21 cellular contexts compared by ENCODE assay signal in the genomic region with DNA sequence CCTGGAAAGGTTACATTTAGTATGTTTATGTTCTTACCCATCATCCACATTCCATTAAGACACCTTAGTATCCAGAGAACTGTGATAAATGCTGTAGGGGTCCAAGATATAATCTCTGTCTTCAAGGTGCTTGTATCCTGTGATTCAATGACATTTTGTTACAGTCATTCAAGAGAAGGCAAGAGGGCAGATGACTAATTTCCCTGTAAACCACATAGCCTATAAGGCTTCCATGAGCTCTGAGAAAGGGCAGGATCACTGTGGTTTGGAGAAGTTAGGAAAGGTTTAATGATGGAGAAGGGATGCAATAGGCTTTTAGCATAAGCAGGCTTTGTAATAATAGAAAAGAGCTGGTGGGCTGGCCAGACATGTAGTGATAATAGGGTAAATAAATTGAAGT. TPM values are rescaled to one million over a fixed set of nuclear protein-coding genes. Genes with fewer than 3 reads are reported as not detected.
A peak's percentile ranks its signal among the peaks of the same experiment; 100 is the strongest.
DNase-seq lines count a peak whose midpoint lies in the region; ATAC-seq, FAIRE-seq and TF ChIP-seq lines count a peak whose summit lies in the region.
"Had no signal": no experiment of that assay in that cellular context is flagged by ENCODE, and none has a peak within 500 bp of the region (broad histone marks: within the 10 kb centered on the region; RNA-seq: fewer than 3 reads in every experiment).

No MANE protein-coding gene starts in this region.

- no peaks in the 10 kb centered on the region for H3K9me3 ChIP-seq in endothelial cell of umbilical vein (replicated peaks; ENCODE audit: control insufficient read depth, insufficient read depth, low read length)
- H3K9me3 ChIP-seq in osteoblast (ENCODE audit: low read depth, low read length): no peaks in the 10 kb centered on the region
- H3K9me3 ChIP-seq: adrenal gland, thoracic aorta had no signal

- H3K79me2 ChIP-seq in endothelial cell of umbilical vein (ENCODE audit: control insufficient read depth, insufficient read depth, low read length) (no peaks in the 10 kb centered on the region), osteoblast (ENCODE audit: insufficient read depth, low read length) (no peaks in the 10 kb centered on the region)

- H3K9me1 ChIP-seq in endothelial cell of umbilical vein (replicated peaks; ENCODE audit: control insufficient read depth, extremely low read depth, insufficient read depth, low read length): no peaks in the 10 kb centered on the region

- POLR2A ChIA-PET in endothelial cell of umbilical vein (lab: Charles Lee): no interaction called here

- H3K27ac Mint-ChIP-seq in effector memory CD8-positive, alpha-beta T cell: no peak overlapping the region
- H3K27ac Mint-ChIP-seq: activated T-cell treated with anti-CD3 and anti-CD28 coated beads, Interleukin-2, amount 50 U/mL, for 72 hours; CD4-positive, CD25-positive, alpha-beta regulatory T cell had no signal

- H4K20me1 ChIP-seq in endothelial cell of umbilical vein (replicated peaks; ENCODE audit: control insufficient read depth, extremely low read depth, insufficient read depth, low read length) (no peaks in the 10 kb centered on the region), osteoblast (ENCODE audit: insufficient read depth, low read length) (peaks cover 3% of the 10 kb centered on the region)

- no peak for TF ChIP-seq CTCF in endothelial cell of umbilical vein (IDR thresholded peaks at IDR 0.05; ENCODE audit: extremely low read depth in 1 of 2, insufficient read depth in 1 of 2, low read depth in 1 of 2, low read length in 2 of 2)
- TF ChIP-seq CTCF in osteoblast (IDR thresholded peaks at IDR 0.05; ENCODE audit: extremely low read depth, low read depth, low read length): no peak

- TF ChIP-seq POLR2A in endothelial cell of umbilical vein (IDR thresholded peaks at IDR 0.05; ENCODE audit: low read depth, low read length): no peak

- H3K27me3 ChIP-seq in endothelial cell of umbilical vein (ENCODE audit: control insufficient read depth in 2 of 2, insufficient read depth in 2 of 2, low read length in 2 of 2): no peaks in the 10 kb centered on the region
- H3K27me3 ChIP-seq in osteoblast (ENCODE audit: insufficient read depth, low read length): no peaks in the 10 kb centered on the region
- H3K27me3 ChIP-seq: adrenal gland had no signal

- no peaks in the 10 kb centered on the region for H3K36me3 Mint-ChIP-seq in effector memory CD8-positive, alpha-beta T cell (ENCODE audit: insufficient read depth)
- H3K36me3 Mint-ChIP-seq: CD4-positive, CD25-positive, alpha-beta regulatory T cell had no signal

- H3K4me3 ChIP-seq in endothelial cell of umbilical vein (replicated peaks in 1 of 3; ENCODE audit: insufficient read depth in 1 of 3, low read depth in 1 of 3, low read length in 3 of 3) (no peak overlapping the region), osteoblast (ENCODE audit: insufficient read depth, low read length) (no peak overlapping the region)
- H3K4me3 ChIP-seq: adrenal gland, dorsolateral prefrontal cortex, thoracic aorta had no signal

- H3K27ac ChIP-seq in endothelial cell of umbilical vein (ENCODE audit: insufficient read depth, low read depth, low read length): no peak overlapping the region
- peak overlapping the region; percentile 63 for H3K27ac ChIP-seq in osteoblast (ENCODE audit: low read depth, low read length)
- H3K27ac ChIP-seq: adrenal gland, dorsolateral prefrontal cortex, HL-60, RWPE1, thoracic aorta had no signal

- BruUV-seq in endothelial cell of umbilical vein (replicated peaks; lab: Mats Ljungman, UMichigan): no TSS peak

- H3K27me3 Mint-ChIP-seq in effector memory CD8-positive, alpha-beta T cell: no peaks in the 10 kb centered on the region
- H3K27me3 Mint-ChIP-seq: CD4-positive, CD25-positive, alpha-beta regulatory T cell had no signal

- no peak for ATAC-seq in effector memory CD8-positive, alpha-beta T cell (replicated peaks)
- ATAC-seq in GM18861 (IDR thresholded peaks at IDR 0.05; ENCODE audit: unreplicated experiment) (no peak), HG03439 (IDR thresholded peaks at IDR 0.05; ENCODE audit: unreplicated experiment) (no peak)
- ATAC-seq: activated T-cell treated with anti-CD3 and anti-CD28 coated beads, Interleukin-2, amount 50 U/mL, for 72 hours; left colon had no signal

- H3K4me2 ChIP-seq in endothelial cell of umbilical vein (ENCODE audit: insufficient read depth, low read length): no peak overlapping the region
- H3K4me2 ChIP-seq in osteoblast (ENCODE audit: insufficient read depth, low read length): peak overlapping the region; percentile 1

- no peaks in the 10 kb centered on the region for H3K4me1 Mint-ChIP-seq in effector memory CD8-positive, alpha-beta T cell (ENCODE audit: low read depth in 2 of 2)
- H3K4me1 Mint-ChIP-seq: CD4-positive, CD25-positive, alpha-beta regulatory T cell had no signal

- H3K9ac ChIP-seq in endothelial cell of umbilical vein (replicated peaks; ENCODE audit: extremely low read depth, insufficient read depth, low read length): no peak overlapping the region

- peaks cover 3% of the 10 kb centered on the region for H3K4me1 ChIP-seq in endothelial cell of umbilical vein (ENCODE audit: control insufficient read depth, extremely low read depth, insufficient read depth, low read length)
- H3K4me1 ChIP-seq in osteoblast (ENCODE audit: insufficient read depth, low read length): peaks cover 18% of the 10 kb centered on the region
- H3K4me1 ChIP-seq: adrenal gland had no signal

- no peaks in the 10 kb centered on the region for H3K36me3 ChIP-seq in endothelial cell of umbilical vein (ENCODE audit: control insufficient read depth in 2 of 2, extremely low read depth in 1 of 2, insufficient read depth in 2 of 2, low read length in 2 of 2)
- H3K36me3 ChIP-seq in osteoblast (ENCODE audit: insufficient read depth, low read length): peaks cover 5% of the 10 kb centered on the region
- H3K36me3 ChIP-seq: adrenal gland, thoracic aorta had no signal

- H3K4me3 Mint-ChIP-seq in effector memory CD8-positive, alpha-beta T cell: no peak overlapping the region
- H3K4me3 Mint-ChIP-seq: activated T-cell treated with anti-CD3 and anti-CD28 coated beads, Interleukin-2, amount 50 U/mL, for 72 hours had no signal

- CTCF ChIA-PET in endothelial cell of umbilical vein (lab: Charles Lee): interaction anchor here (1.2 kb wide), 1 partner anchor 18 kb away, joined by 3 read pairs; no protein-coding TSS in a partner anchor

- no peak overlapping the region for H2AFZ ChIP-seq in endothelial cell of umbilical vein (ENCODE audit: low read depth, low read length)
- H2AFZ ChIP-seq in osteoblast (ENCODE audit: low read length): no peak overlapping the region

- intact Hi-C loops in endothelial cell of umbilical vein (cut with micrococcal nuclease): no loop called here

- dilution Hi-C loops in endothelial cell of umbilical vein (cut with MboI; ENCODE audit: extremely low pct_ligation_motif_present, low sequenced_read_pairs): no loop called here

- DNase-seq in Daoy (ENCODE audit: low read depth) (peak; percentile 85), RPMI7951 (ENCODE audit: low read depth) (peak; percentile 78), endothelial cell of umbilical vein (ENCODE audit: low read depth, low spot score) (peak; percentile 26), osteoblast (ENCODE audit: insufficient read length, low spot score, missing footprints) (peak; percentile 80)
- no peak for DNase-seq in effector memory CD8-positive, alpha-beta T cell
- no peak for DNase-seq in activated CD4-positive, alpha-beta T cell treated with anti-CD3 and anti-CD28 coated beads, Interleukin-2, amount 50 U/mL, for 48 hours
- DNase-seq: activated CD4-positive, alpha-beta T cell treated with anti-CD3 and anti-CD28 coated beads for 4 hours; activated T-cell treated with anti-CD3 and anti-CD28 coated beads, Interleukin-2, amount 50 U/mL, for 72 hours; adrenal gland; CD4-positive, CD25-positive, alpha-beta regulatory T cell; dorsolateral prefrontal cortex; H7; left colon; NCI-H187; stimulated activated CD4-positive, alpha-beta T cell treated with anti-CD3 and anti-CD28 coated beads, Interleukin-15, amount 100 ng/mL, for 24 hours; T-helper 2 cell had no signal

- H3K9me3 Mint-ChIP-seq in effector memory CD8-positive, alpha-beta T cell: peaks cover 5 to 8% of the 10 kb centered on the region in 2 donors
- H3K9me3 Mint-ChIP-seq: activated T-cell treated with anti-CD3 and anti-CD28 coated beads, Interleukin-2, amount 50 U/mL, for 72 hours had no signal

- no peak for FAIRE-seq in endothelial cell of umbilical vein (lab: Jason Lieb, UNC)

TF ChIP-seq in endothelial cell of umbilical vein, 7 proteins besides CTCF, POLR2A, EP300 and RAD21:
- TF ChIP-seq GATA2 (IDR thresholded peaks at IDR 0.05; ENCODE audit: insufficient read depth, insufficient read length, low read depth, low read length) (peak; percentile 98), JUN (IDR thresholded peaks at IDR 0.05; ENCODE audit: borderline replicate concordance, insufficient read depth, insufficient read length, low read depth) (peak; percentile 39), MYC (IDR thresholded peaks at IDR 0.05; ENCODE audit: low read depth, low read length) (no peak), POLR2AphosphoS5 (IDR thresholded peaks at IDR 0.05; ENCODE audit: insufficient read depth, low read depth, low read length) (no peak), EZH2 (IDR thresholded peaks at IDR 0.05; ENCODE audit: borderline replicate concordance, low read depth, low read length, severe bottlenecking) (no peak), FOS (IDR thresholded peaks at IDR 0.05; ENCODE audit: borderline replicate concordance, insufficient read depth, low read length) (peak; percentile 95)
- TF ChIP-seq, protein P1, sequence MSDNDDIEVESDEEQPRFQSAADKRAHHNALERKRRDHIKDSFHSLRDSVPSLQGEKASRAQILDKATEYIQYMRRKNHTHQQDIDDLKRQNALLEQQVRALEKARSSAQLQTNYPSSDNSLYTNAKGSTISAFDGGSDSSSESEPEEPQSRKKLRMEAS (IDR thresholded peaks at IDR 0.05; ENCODE audit: insufficient read depth, insufficient read length): no peak

RNA-seq across cellular contexts. Expression of a gene that starts 40.0 kb away (rescaled TPM):
- 8.3 and 9.9 TPM in 2 replicates for total RNA-seq in Daoy (2014; rRNA removed; shearing (Covaris generic))
- total RNA-seq in RPMI7951 (2014; rRNA removed; shearing (Covaris generic)): 0.20 and 0.24 TPM in 2 replicates
- total RNA-seq in endothelial cell of umbilical vein (0.12 and 0.13 TPM in 2 replicates), osteoblast (56.5 and 86.9 TPM in 2 replicates)
- 0.30 and 0.41 TPM in 2 replicates for polyA plus RNA-seq in endothelial cell of umbilical vein
- 0.24 and 0.26 TPM in 2 replicates for polyA plus RNA-seq in endothelial cell of umbilical vein (2011; cell fraction: cytosol; rRNA removed)
- 0.58 and 0.77 TPM in 2 replicates for polyA plus RNA-seq in endothelial cell of umbilical vein (2011; cell fraction: nucleus; rRNA removed)
- polyA plus RNA-seq in endothelial cell of umbilical vein (2012): 0.35 and 0.75 TPM in 2 replicates
- polyA minus RNA-seq in endothelial cell of umbilical vein: 1.6 TPM in 2 replicates
- 2.7 TPM for polyA minus RNA-seq in endothelial cell of umbilical vein (2011; cell fraction: cytosol; rRNA and poly(A)+ RNA removed)
- 2.0 and 2.2 TPM in 2 replicates for polyA minus RNA-seq in endothelial cell of umbilical vein (2011; cell fraction: nucleus; rRNA and poly(A)+ RNA removed)
- total RNA-seq: activated T-cell treated with anti-CD3 and anti-CD28 coated beads, Interleukin-2, amount 50 U/mL, for 72 hours had no signal

Comparison
In these comparisons a context has a peak if more than half of its experiments do, and no peak if none do; other contexts are left out.
1. DNase-seq: peak in Daoy (single experiment), RPMI7951 (single experiment), endothelial cell of umbilical vein (single experiment) and osteoblast (single experiment); none in effector memory CD8-positive, alpha-beta T cell (0 of 3) and activated CD4-positive, alpha-beta T cell treated with anti-CD3 and anti-CD28 coated beads, Interleukin-2, amount 50 U/mL, for 48 hours (0 of 2).